Comparison of ENCODE assay signal across 18 cellular contexts in the genomic region with DNA sequence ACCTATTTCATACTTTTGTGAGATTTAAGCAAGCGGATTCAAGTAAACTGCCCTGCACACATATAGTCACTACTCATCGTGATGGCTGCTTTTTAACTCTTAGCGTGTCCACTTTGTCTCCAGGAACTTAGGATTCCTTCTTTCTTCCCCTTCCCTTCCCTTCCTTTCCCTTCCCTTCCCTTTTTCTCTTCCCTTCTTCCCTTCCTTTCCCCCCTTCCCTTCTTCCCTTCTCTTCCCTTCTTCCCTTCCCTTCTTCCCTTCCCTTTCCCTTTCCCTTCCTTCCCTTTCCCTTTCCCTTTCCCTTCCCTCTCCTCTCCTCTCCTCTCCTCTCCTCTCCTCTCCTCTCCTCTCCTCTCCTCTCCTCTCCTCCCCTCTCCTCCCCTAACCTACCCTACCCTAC.
DNase-seq lines count a peak whose midpoint lies in the region; ATAC-seq, FAIRE-seq and TF ChIP-seq lines count a peak whose summit lies in the region.
"Had no signal": no experiment of that assay in that cellular context is flagged by ENCODE, and none has a peak within 500 bp of the region (broad histone marks: within the 10 kb centered on the region; RNA-seq: fewer than 3 reads in every experiment).

No MANE protein-coding gene starts in this region.

- no peaks in the 10 kb centered on the region for H3K36me3 Mint-ChIP-seq in activated CD4-positive, alpha-beta T cell treated with anti-CD3 and anti-CD28 coated beads for 36 hours (ENCODE audit: low read depth)
- no peaks in the 10 kb centered on the region for H3K36me3 Mint-ChIP-seq in activated naive CD8-positive, alpha-beta T cell treated with anti-CD3 and anti-CD28 coated beads for 36 hours
- H3K36me3 Mint-ChIP-seq: CD14-positive monocyte had no signal

- ATAC-seq in activated CD4-positive, alpha-beta T cell treated with anti-CD3 and anti-CD28 coated beads for 36 hours: no peak
- no peak for ATAC-seq in A549
- no peak for ATAC-seq in pancreas

- intact Hi-C loops in activated CD4-positive, alpha-beta T cell treated with anti-CD3 and anti-CD28 coated beads for 36 hours (cut with DNase I, micrococcal nuclease): no loop called here
- intact Hi-C loops in pancreas (cut with DNase I): no loop called here

- TF ChIP-seq RAD21 in A549 (conservative IDR thresholded peaks at IDR 0.05 in 1 of 2, IDR thresholded peaks at IDR 0.05 in 1 of 2): no peak

- H3K27ac ChIP-seq in A549 (peak overlapping the region; percentile 22 to 58; a peak in 3 of 6 replicates), pancreas (no peak overlapping the region), substantia nigra (ENCODE audit: low read depth, low read length, poor library complexity, severe bottlenecking) (no peak overlapping the region)

- H3K9me3 Mint-ChIP-seq in activated CD4-positive, alpha-beta T cell treated with anti-CD3 and anti-CD28 coated beads for 36 hours (ENCODE audit: low read depth): no peaks in the 10 kb centered on the region
- H3K9me3 Mint-ChIP-seq in activated naive CD8-positive, alpha-beta T cell treated with anti-CD3 and anti-CD28 coated beads for 36 hours: no peaks in the 10 kb centered on the region
- H3K9me3 Mint-ChIP-seq: CD14-positive monocyte had no signal

- no peak for DNase-seq in activated CD4-positive, alpha-beta T cell treated with anti-CD3 and anti-CD28 coated beads for 36 hours
- no peak for DNase-seq in activated CD4-positive, alpha-beta T cell treated with anti-CD3 and anti-CD28 coated beads for 4 hours
- DNase-seq in A549 (ENCODE audit: low read depth in 1 of 2, low spot score in 1 of 2) (no peak), OCI-M1 (lab: John Stamatoyannopoulos, UW) (peak; percentile 35), pancreas (no peak), substantia nigra (lab: John Stamatoyannopoulos, UW) (no peak)
- DNase-seq in activated naive CD8-positive, alpha-beta T cell treated with anti-CD3 and anti-CD28 coated beads for 36 hours: no peak
- DNase-seq in stimulated activated CD4-positive, alpha-beta T cell treated with anti-CD3 and anti-CD28 coated beads, Interleukin-12 subunit alpha, Interleukin-12 subunit beta, amount 100 ng/mL, for 4 hours: no peak
- DNase-seq: KBM-7, NCI-H1092, NCI-H1436 treated with DMSO at 0.1 percent for 48 hours, NCI-H1930, NCI-H226, NCI-H510A treated with DMSO at 0.1 percent for 48 hours, NCI-H748 treated with DMSO at 0.1 percent for 48 hours had no signal

- FAIRE-seq in A549 (lab: Jason Lieb, UNC): no peak
- FAIRE-seq in pancreas (lab: Jason Lieb, UNC): no peak
- FAIRE-seq: GM18507 had no signal

- no peaks in the 10 kb centered on the region for H3K27me3 Mint-ChIP-seq in activated CD4-positive, alpha-beta T cell treated with anti-CD3 and anti-CD28 coated beads for 36 hours
- no peaks in the 10 kb centered on the region for H3K27me3 Mint-ChIP-seq in activated naive CD8-positive, alpha-beta T cell treated with anti-CD3 and anti-CD28 coated beads for 36 hours

- TF ChIP-seq CTCF in A549 (IDR thresholded peaks at IDR 0.05) (no peak), pancreas (IDR thresholded peaks at IDR 0.05) (no peak)

- H3K27me3 ChIP-seq in pancreas: no peaks in the 10 kb centered on the region

- no peak overlapping the region for H3K4me2 ChIP-seq in A549

- H3K9me3 ChIP-seq in A549 (no peaks in the 10 kb centered on the region), pancreas (no peaks in the 10 kb centered on the region)

- no peak overlapping the region for H3K4me3 ChIP-seq in A549
- H3K4me3 ChIP-seq in pancreas: no peak overlapping the region

- peaks cover 29% of the 10 kb centered on the region for H3K4me1 ChIP-seq in A549
- H3K4me1 ChIP-seq in pancreas: peaks cover 4 to 12% (median 8%) of the 10 kb centered on the region in 3 donors

- no peak for TF ChIP-seq EP300 in A549 (IDR thresholded peaks at IDR 0.05)

- peak overlapping the region; percentile 29 for H3K27ac Mint-ChIP-seq in activated CD4-positive, alpha-beta T cell treated with anti-CD3 and anti-CD28 coated beads for 36 hours
- H3K27ac Mint-ChIP-seq in activated naive CD8-positive, alpha-beta T cell treated with anti-CD3 and anti-CD28 coated beads for 36 hours: peak overlapping the region; percentile 98
- H3K27ac Mint-ChIP-seq: B cell had no signal

- no peaks in the 10 kb centered on the region for H3K36me3 ChIP-seq in pancreas

- CTCF ChIA-PET in activated CD4-positive, alpha-beta T cell treated with anti-CD3 and anti-CD28 coated beads for 36 hours (lab: Charles Lee): interaction anchor here (2.1 to 2.5 kb wide), 2 partner anchors 10 to 60 kb away, joined by 6 to 11 read pairs; no protein-coding TSS in a partner anchor
- CTCF ChIA-PET in A549 (lab: Yijun Ruan, JAX): no interaction called here

- no peak for TF ChIP-seq POLR2A in A549 (IDR thresholded peaks at IDR 0.05; ENCODE audit: low read length)

- POLR2A ChIA-PET in activated CD4-positive, alpha-beta T cell treated with anti-CD3 and anti-CD28 coated beads for 36 hours (lab: Charles Lee): no interaction called here
- POLR2A ChIA-PET in A549 (lab: Yijun Ruan, JAX): no interaction called here

- peaks cover 87% of the 10 kb centered on the region for H3K4me1 Mint-ChIP-seq in activated CD4-positive, alpha-beta T cell treated with anti-CD3 and anti-CD28 coated beads for 36 hours
- peaks cover 88% of the 10 kb centered on the region for H3K4me1 Mint-ChIP-seq in activated naive CD8-positive, alpha-beta T cell treated with anti-CD3 and anti-CD28 coated beads for 36 hours
- H3K4me1 Mint-ChIP-seq: B cell had no signal

- 89% methylated on average over 3 of the region's 3 CpGs for WGBS in A549 (ENCODE audit: missing lambda C conversion rate)
- WGBS in pancreas, 2 donors: 87 to 91% methylated on average over 3 of the region's 3 CpGs

- H3K4me3 Mint-ChIP-seq in activated CD4-positive, alpha-beta T cell treated with anti-CD3 and anti-CD28 coated beads for 36 hours: no peak overlapping the region
- H3K4me3 Mint-ChIP-seq in activated naive CD8-positive, alpha-beta T cell treated with anti-CD3 and anti-CD28 coated beads for 36 hours: no peak overlapping the region
- H3K4me3 Mint-ChIP-seq: B cell, CD14-positive monocyte had no signal

TF ChIP-seq in A549, 52 proteins besides CTCF, POLR2A, EP300 and RAD21:
- TF ChIP-seq BHLHE40 (IDR thresholded peaks at IDR 0.05; ENCODE audit: low read depth, low read length): no peak
- no peak for TF ChIP-seq JUNB (IDR thresholded peaks at IDR 0.05)
- no peak for TF ChIP-seq MAZ (IDR thresholded peaks at IDR 0.05; ENCODE audit: borderline replicate concordance, low read depth, low read length)
- no peak for TF ChIP-seq ZSCAN20 (CRISPR knock-in tag; IDR thresholded peaks at IDR 0.05)
- no peak for TF ChIP-seq ZNF302 (CRISPR knock-in tag; IDR thresholded peaks at IDR 0.05)
- TF ChIP-seq FOSL2 (IDR thresholded peaks at IDR 0.05): no peak
- no peak for TF ChIP-seq FOSL2 (CRISPR knock-in tag; IDR thresholded peaks at IDR 0.05)
- no peak for TF ChIP-seq RFX5 (IDR thresholded peaks at IDR 0.05)

Comparison
In these comparisons a context has a peak if more than half of its experiments do, and no peak if none do; other contexts are left out.
1. H3K27ac ChIP-seq: peak in A549 (2 of 2); none in pancreas (0 of 4) and substantia nigra (single experiment).